ENCODE assay signal across 6 cellular contexts in genomic region chr19:57192993-57193392, GRCh38. TPM values are rescaled to one million over a fixed set of nuclear protein-coding genes. Genes with fewer than 3 reads are reported as not detected.
DNase-seq lines count a peak whose midpoint lies in the region; ATAC-seq, FAIRE-seq and TF ChIP-seq lines count a peak whose summit lies in the region.

No MANE protein-coding gene starts in this region.

- H3K9me3 Mint-ChIP-seq in osteocyte (ENCODE audit: unreplicated experiment), result peaks cover 20% of the 10 kb centered on the region

- RAD21 ChIA-PET in GM12878 (lab: Charles Lee; ENCODE audit: unreplicated experiment), result no interaction called here

- H4K91ac ChIP-seq in IMR-90 (ENCODE audit: insufficient read depth, low read depth, low read length), result no peak overlapping the region

- BruUV-seq in IMR-90 (replicated peaks; lab: Mats Ljungman, UMichigan), result no TSS peak
- BruUV-seq in GM12878 (replicated peaks; lab: Mats Ljungman, UMichigan), result no TSS peak

- in situ Hi-C loops in IMR-90 (cut with MboI; ENCODE audit: low sequenced_read_pairs), result no loop called here
- in situ Hi-C loops in GM12878 (cut with MboI), result no loop called here

- H3K9me3 ChIP-seq in IMR-90 (ENCODE audit: control insufficient read depth, insufficient read depth, low read length) (no peaks in the 10 kb centered on the region), GM12878 (replicated peaks; ENCODE audit: control insufficient read depth, insufficient read depth, low read length) (peaks cover 7% of the 10 kb centered on the region; the same call in 2 of the 3 replicates), mucosa of descending colon (peaks cover 15% of the 10 kb centered on the region)

- no peaks in the 10 kb centered on the region for H3K27me3 Mint-ChIP-seq in osteocyte (ENCODE audit: unreplicated experiment)

- H3K4me1 ChIP-seq in IMR-90 (ENCODE audit: control insufficient read depth, insufficient read depth, low read length), result no peaks in the 10 kb centered on the region; the same call in 1 of the 2 replicates
- H3K4me1 ChIP-seq in GM12878 (ENCODE audit: control insufficient read depth, insufficient read depth, low read length), result peaks cover 7% of the 10 kb centered on the region; the same call in 1 of the 2 replicates
- peaks cover 9% of the 10 kb centered on the region for H3K4me1 ChIP-seq in mucosa of descending colon (ENCODE audit: low read depth)

- H2AK9ac ChIP-seq in IMR-90 (replicated peaks; ENCODE audit: low read depth, low read length, poor library complexity), result no peak overlapping the region

- no peak overlapping the region for H2AK5ac ChIP-seq in IMR-90 (ENCODE audit: low read depth, low read length)

- H3K4me2 ChIP-seq in IMR-90 (ENCODE audit: low read depth, low read length), result peak overlapping the region; percentile 89; the same call in 1 of the 2 replicates
- H3K4me2 ChIP-seq in GM12878 (ENCODE audit: control insufficient read depth, insufficient read depth), result peak overlapping the region; percentile 99

- no peak overlapping the region for H2BK20ac ChIP-seq in IMR-90 (ENCODE audit: low read depth, low read length)

- no peak overlapping the region for H2BK15ac ChIP-seq in IMR-90 (ENCODE audit: low read depth, low read length)

- FAIRE-seq in GM12878 (lab: Jason Lieb, UNC), result no peak

- no peak overlapping the region for H2BK120ac ChIP-seq in IMR-90 (ENCODE audit: low read depth, low read length)

- H3K9me1 ChIP-seq in IMR-90 (ENCODE audit: insufficient read depth, low read length), result peaks cover 5% of the 10 kb centered on the region; the same call in 1 of the 2 replicates

- H3K4me3 ChIP-seq in IMR-90 (ENCODE audit: insufficient read depth, low read depth, low read length) (peak overlapping the region; percentile 17), GM12878 (peak overlapping the region; percentile 83), mucosa of descending colon (no peak overlapping the region)

- H4K5ac ChIP-seq in IMR-90 (ENCODE audit: low read depth, low read length), result no peak overlapping the region

- no peak overlapping the region for H3K4ac ChIP-seq in IMR-90 (ENCODE audit: low read depth, low read length)

- DNase-seq in IMR-90, result no peak
- DNase-seq in GM12878 (ENCODE audit: low read depth, low spot score), result no peak
- DNase-seq in osteocyte (ENCODE audit: extremely low spot score, unreplicated experiment), result no peak
- no peak for DNase-seq in mucosa of descending colon

- H2AFZ ChIP-seq in IMR-90 (replicated peaks; ENCODE audit: low read length, poor library complexity) (no peak overlapping the region), GM12878 (ENCODE audit: control insufficient read depth, low read depth, low read length) (no peak overlapping the region)

- intact Hi-C loops in IMR-90 (cut with micrococcal nuclease), result no loop called here
- intact Hi-C loops in GM12878 (cut with micrococcal nuclease; ENCODE audit: unreplicated experiment), result no loop called here
- intact Hi-C loops in mucosa of descending colon (cut with DNase I, micrococcal nuclease), result no loop called here

- H3K27me3 ChIP-seq in IMR-90 (ENCODE audit: control insufficient read depth, insufficient read depth, low read length), result no peaks in the 10 kb centered on the region
- H3K27me3 ChIP-seq in GM12878 (replicated peaks in 1 of 2; ENCODE audit: control insufficient read depth in 2 of 2, insufficient read depth in 2 of 2, low read length in 1 of 2), result no peaks in the 10 kb centered on the region

- CTCF ChIA-PET in IMR-90 (lab: Yijun Ruan, JAX) (no interaction called here), GM12878 (lab: Yijun Ruan, JAX) (no interaction called here)

- TF ChIP-seq CTCF in IMR-90 (conservative IDR thresholded peaks at IDR 0.05; ENCODE audit: low read depth, low read length) (no peak), GM12878 (IDR thresholded peaks at IDR 0.05 in 2 of 3, conservative IDR thresholded peaks at IDR 0.05 in 1 of 3; ENCODE audit: control insufficient read depth in 2 of 3, extremely low read depth in 1 of 3, insufficient read depth in 1 of 3, low read depth in 3 of 3, low read length in 3 of 3) (no peak), osteocyte (IDR thresholded peaks at IDR 0.05) (no peak), mucosa of descending colon (IDR thresholded peaks at IDR 0.05) (no peak)

- peak overlapping the region; percentile 91 for H3K4me3 Mint-ChIP-seq in osteocyte (ENCODE audit: unreplicated experiment)

- H3K23ac ChIP-seq in IMR-90 (ENCODE audit: low read depth, low read length), result no peak overlapping the region

- H3K79me1 ChIP-seq in IMR-90 (ENCODE audit: low read depth in 1 of 2, low read length in 2 of 2), result peaks cover 22 to 62% of the 10 kb centered on the region in 2 experiments

- no peak overlapping the region for H3K27ac Mint-ChIP-seq in osteocyte (ENCODE audit: unreplicated experiment)

- H3K14ac ChIP-seq in IMR-90 (replicated peaks; ENCODE audit: low read depth, low read length), result no peak overlapping the region

- no peak overlapping the region for H4K8ac ChIP-seq in IMR-90 (ENCODE audit: low read depth in 2 of 2, low read length in 2 of 2)

- POLR2A ChIA-PET in IMR-90 (lab: Charles Lee; ENCODE audit: unreplicated experiment) (no interaction called here), GM12878 (lab: Charles Lee) (no interaction called here)

- no peak overlapping the region for H3K56ac ChIP-seq in IMR-90 (ENCODE audit: extremely low read depth, insufficient read depth, low read length)

- ATAC-seq in IMR-90 (ENCODE audit: low read depth) (no peak), GM12878 (no peak), mucosa of descending colon (no peak), GM19455 (IDR thresholded peaks at IDR 0.05; ENCODE audit: unreplicated experiment) (no peak), GM18907 (IDR thresholded peaks at IDR 0.05; ENCODE audit: unreplicated experiment) (no peak)

- H3K9ac ChIP-seq in IMR-90 (ENCODE audit: low read depth, low read length), result no peak overlapping the region
- H3K9ac ChIP-seq in GM12878 (ENCODE audit: control insufficient read depth, insufficient read depth, low read length), result no peak overlapping the region

- no peak overlapping the region for H2BK5ac ChIP-seq in IMR-90 (ENCODE audit: low read depth, low read length, poor library complexity, severe bottlenecking)

- TF ChIP-seq RAD21 in IMR-90 (IDR thresholded peaks at IDR 0.05; ENCODE audit: low read length) (no peak), GM12878 (IDR thresholded peaks at IDR 0.05; ENCODE audit: insufficient read depth, low read depth, low read length) (no peak)

- SMC1A ChIA-PET in GM12878 (lab: Charles Lee; ENCODE audit: uncharacterized antibody, unreplicated experiment), result interaction anchor here (1.3 kb wide), 1 partner anchor 17 kb away, joined by 3 read pairs; no protein-coding TSS in a partner anchor

- TF ChIP-seq EP300 in GM12878 (IDR thresholded peaks at IDR 0.05; ENCODE audit: borderline replicate concordance in 1 of 2, control insufficient read depth in 1 of 2, low read depth in 2 of 2, low read length in 2 of 2), result no peak

- TF ChIP-seq POLR2A in IMR-90 (IDR thresholded peaks at IDR 0.05; ENCODE audit: low read depth, low read length), result no peak
- TF ChIP-seq POLR2A in GM12878 (IDR thresholded peaks at IDR 0.05; ENCODE audit: low read depth, low read length), result no peak

- H3K36me3 ChIP-seq in IMR-90 (ENCODE audit: control insufficient read depth, insufficient read depth, low read length) (peaks cover 39% of the 10 kb centered on the region), GM12878 (ENCODE audit: control insufficient read depth in 2 of 2, insufficient read depth in 2 of 2, low read length in 1 of 2) (peaks cover 0 to 24% of the 10 kb centered on the region in 2 experiments; a peak in 2 of 4 replicates), mucosa of descending colon (ENCODE audit: low read depth) (no peaks in the 10 kb centered on the region)

- H3K4me1 Mint-ChIP-seq in osteocyte (ENCODE audit: unreplicated experiment), result peaks cover 23% of the 10 kb centered on the region

- WGBS in IMR-90 (ENCODE audit: extremely low coverage in 2 of 2, insufficient read length in 1 of 2), 2 experiments, result 83% methylated on average over 1 of the region's 5 CpGs; no CpG with 5 or more reads in 1 of the 2 experiments
- 87% methylated on average over 5 of the region's 5 CpGs for WGBS in GM12878 (ENCODE audit: insufficient coverage, insufficient replicate concordance, low lambda C conversion rate, missing lambda C conversion rate)

- peaks cover 48% of the 10 kb centered on the region for H3K36me3 Mint-ChIP-seq in osteocyte (ENCODE audit: unreplicated experiment)

- dilution Hi-C loops in IMR-90 (cut with HindIII; ENCODE audit: low sequenced_read_pairs, unreplicated experiment), result no loop called here

- H4K20me1 ChIP-seq in IMR-90 (ENCODE audit: insufficient read depth, low read length) (peaks cover 29% of the 10 kb centered on the region), GM12878 (ENCODE audit: control insufficient read depth, insufficient read depth) (no peaks in the 10 kb centered on the region)

- H3K79me2 ChIP-seq in GM12878 (ENCODE audit: control insufficient read depth, insufficient read depth, low read length), result peaks cover 25% of the 10 kb centered on the region

- no peak overlapping the region for H3K27ac ChIP-seq in IMR-90 (ENCODE audit: insufficient read depth, low read length)
- no peak overlapping the region for H3K27ac ChIP-seq in GM12878 (ENCODE audit: control insufficient read depth, insufficient read depth)

- H3K18ac ChIP-seq in IMR-90 (ENCODE audit: low read depth, low read length), result no peak overlapping the region

RNA-seq across cellular contexts. Expression of gene ZNF264, which starts 1.7 kb away (rescaled TPM):
- total RNA-seq in IMR-90 (2012; rRNA removed) (23.9 and 31.9 TPM in 2 replicates), GM12878 (2014; rRNA removed) (10.6 and 14.7 TPM in 2 replicates), GM12878 (2014; rRNA removed; fragmentation: Illumina TruSeq; extraction: Trizol) (11.0 and 12.4 TPM in 2 replicates), GM12878 (2021) (22.9 and 24.3 TPM in 2 replicates), osteocyte (34.2 and 36.8 TPM in 2 replicates), mucosa of descending colon (10 to 100 TPM; 20.7 to 36.4 (median 27.2) TPM)
- polyA plus RNA-seq in IMR-90 (2012; rRNA removed) (3.4 and 3.5 TPM in 2 replicates), GM12878 (2011; rRNA removed) (10.1 and 11.0 TPM in 2 replicates), GM12878 (2014; fragmentation: Illumina TruSeq; extraction: Trizol) (4.2 and 4.9 TPM in 2 replicates), GM12878 (2014; fragmentation: Nextera tagmentation; extraction: Ambion mirVana) (1 to 10 TPM in 1 of 2 experiments, under 1 TPM in 1; 0.76 to 1.2 TPM), GM12878 (2014; rRNA removed) (10.3 and 15.2 TPM in 2 replicates), GM12878 (2016; fragmentation: Nextera tagmentation; extraction: Ambion mirVana) (1 to 10 TPM; 8.4 to 8.8 TPM)
- polyA plus RNA-seq in IMR-90 (2012; cell fraction: cytosol; rRNA removed), result 3.0 and 6.5 TPM in 2 replicates
- 4.6 and 7.5 TPM in 2 replicates for polyA plus RNA-seq in IMR-90 (2012; cell fraction: nucleus; rRNA removed; ENCODE audit: low replicate concordance)
- total RNA-seq in GM12878 (2013; cell fraction: nucleolus; rRNA removed), result 57.0 and 65.5 TPM in 2 replicates
- polyA plus RNA-seq in GM12878 (2011; ENCODE audit: low read depth), result 2.6 TPM
- polyA plus RNA-seq in GM12878 (2011; cell fraction: cytosol; rRNA removed), result 10.6 and 15.0 TPM in 2 replicates
- 11.0 and 11.4 TPM in 2 replicates for polyA plus RNA-seq in GM12878 (2011; cell fraction: nucleus; rRNA removed)
- 6.3 and 6.9 TPM in 2 replicates for polyA plus RNA-seq in GM12878 (2012)
- 38.8 and 46.8 TPM in 2 replicates for polyA minus RNA-seq in GM12878 (2011; rRNA and poly(A)+ RNA removed)
- 12.3 and 14.6 TPM in 2 replicates for polyA minus RNA-seq in GM12878 (2011; cell fraction: cytosol; rRNA and poly(A)+ RNA removed)
- polyA minus RNA-seq in GM12878 (2011; cell fraction: nucleus; rRNA and poly(A)+ RNA removed), result 15.7 and 20.8 TPM in 2 replicates

RNA-seq across cellular contexts. Expression of gene DUXA, which starts 25.7 kb away (rescaled TPM):
- total RNA-seq in IMR-90 (2012; rRNA removed) (not detected in 2 replicates), GM12878 (2014; rRNA removed) (not detected in 2 replicates), GM12878 (2014; rRNA removed; fragmentation: Illumina TruSeq; extraction: Trizol) (not detected in 2 replicates), GM12878 (2021) (not detected in 2 replicates), osteocyte (not detected in 2 replicates), mucosa of descending colon (not detected)
- polyA plus RNA-seq in IMR-90 (2012; rRNA removed) (not detected in 2 replicates), GM12878 (2011; rRNA removed) (not detected in 2 replicates), GM12878 (2014; fragmentation: Illumina TruSeq; extraction: Trizol) (not detected in 2 replicates), GM12878 (2014; fragmentation: Nextera tagmentation; extraction: Ambion mirVana) (not detected), GM12878 (2014; rRNA removed) (not detected in 2 replicates), GM12878 (2016; fragmentation: Nextera tagmentation; extraction: Ambion mirVana) (not detected)
- not detected in 2 replicates for polyA plus RNA-seq in IMR-90 (2012; cell fraction: cytosol; rRNA removed)
- polyA plus RNA-seq in IMR-90 (2012; cell fraction: nucleus; rRNA removed; ENCODE audit: low replicate concordance), result not detected in 2 replicates
- not detected in 2 replicates for total RNA-seq in GM12878 (2013; cell fraction: nucleolus; rRNA removed)
- polyA plus RNA-seq in GM12878 (2011; ENCODE audit: low read depth), result not detected
- not detected in 2 replicates for polyA plus RNA-seq in GM12878 (2011; cell fraction: cytosol; rRNA removed)
- polyA plus RNA-seq in GM12878 (2011; cell fraction: nucleus; rRNA removed), result not detected in 2 replicates
- polyA plus RNA-seq in GM12878 (2012), result not detected in 2 replicates
- polyA minus RNA-seq in GM12878 (2011; rRNA and poly(A)+ RNA removed), result not detected in 2 replicates
- polyA minus RNA-seq in GM12878 (2011; cell fraction: cytosol; rRNA and poly(A)+ RNA removed), result not detected in 2 replicates
- polyA minus RNA-seq in GM12878 (2011; cell fraction: nucleus; rRNA and poly(A)+ RNA removed), result not detected in 2 replicates

RNA-seq across cellular contexts. Expression of gene AURKC, which starts 37.8 kb away (rescaled TPM):
- total RNA-seq in IMR-90 (2012; rRNA removed) (0.83 and 0.90 TPM in 2 replicates), GM12878 (2014; rRNA removed) (0.79 and 0.87 TPM in 2 replicates), GM12878 (2014; rRNA removed; fragmentation: Illumina TruSeq; extraction: Trizol) (0.78 and 0.89 TPM in 2 replicates), GM12878 (2021) (0.97 and 1.3 TPM in 2 replicates), osteocyte (0.86 and 0.94 TPM in 2 replicates), mucosa of descending colon (1 to 10 TPM in 1 of 3 donors, under 1 TPM in 2; 0.43 to 1.3 (median 0.98) TPM)
- polyA plus RNA-seq in IMR-90 (2012; rRNA removed) (0.82 and 1.3 TPM in 2 replicates), GM12878 (2011; rRNA removed) (0.58 and 0.68 TPM in 2 replicates), GM12878 (2014; fragmentation: Illumina TruSeq; extraction: Trizol) (0.73 and 1.8 TPM in 2 replicates), GM12878 (2014; fragmentation: Nextera tagmentation; extraction: Ambion mirVana) (1 to 10 TPM in 1 of 2 experiments, under 1 TPM in 1; 0.32 to 1.2 TPM), GM12878 (2014; rRNA removed) (1.1 and 1.6 TPM in 2 replicates), GM12878 (2016; fragmentation: Nextera tagmentation; extraction: Ambion mirVana) (under 1 TPM in 1 of 2 experiments, not detected in 1; 0.24 TPM)
- 0.53 and 0.66 TPM in 2 replicates for polyA plus RNA-seq in IMR-90 (2012; cell fraction: cytosol; rRNA removed)
- 1.7 and 2.0 TPM in 2 replicates for polyA plus RNA-seq in IMR-90 (2012; cell fraction: nucleus; rRNA removed; ENCODE audit: low replicate concordance)
- total RNA-seq in GM12878 (2013; cell fraction: nucleolus; rRNA removed), result not detected in 2 replicates
- 0.63 TPM for polyA plus RNA-seq in GM12878 (2011; ENCODE audit: low read depth)
- polyA plus RNA-seq in GM12878 (2011; cell fraction: cytosol; rRNA removed), result 0.58 and 0.69 TPM in 2 replicates
- polyA plus RNA-seq in GM12878 (2011; cell fraction: nucleus; rRNA removed), result 0.67 and 0.91 TPM in 2 replicates
- polyA plus RNA-seq in GM12878 (2012), result 1.4 and 1.6 TPM in 2 replicates
- polyA minus RNA-seq in GM12878 (2011; rRNA and poly(A)+ RNA removed), result 0.98 TPM in 1 of 2 replicates, not detected in the other
- polyA minus RNA-seq in GM12878 (2011; cell fraction: cytosol; rRNA and poly(A)+ RNA removed), result not detected in 2 replicates
- 0.86 TPM in 1 of 2 replicates, not detected in the other for polyA minus RNA-seq in GM12878 (2011; cell fraction: nucleus; rRNA and poly(A)+ RNA removed)

RNA-seq across cellular contexts. Expression of gene ZNF805, which starts 47.4 kb away (rescaled TPM):
- total RNA-seq in IMR-90 (2012; rRNA removed), result 26.1 and 32.3 TPM in 2 replicates
- 2.4 and 3.0 TPM in 2 replicates for polyA plus RNA-seq in IMR-90 (2012; rRNA removed)
- polyA plus RNA-seq in IMR-90 (2012; cell fraction: cytosol; rRNA removed), result 0.84 and 1.3 TPM in 2 replicates
- polyA plus RNA-seq in IMR-90 (2012; cell fraction: nucleus; rRNA removed; ENCODE audit: low replicate concordance), result 1.1 and 2.3 TPM in 2 replicates
- total RNA-seq in GM12878 (2013; cell fraction: nucleolus; rRNA removed), result 33.7 and 33.9 TPM in 2 replicates
- total RNA-seq in GM12878 (2014; rRNA removed), result 6.5 and 7.3 TPM in 2 replicates
- total RNA-seq in GM12878 (2014; rRNA removed; fragmentation: Illumina TruSeq; extraction: Trizol), result 8.9 and 9.4 TPM in 2 replicates
- total RNA-seq in GM12878 (2021), result 7.1 and 7.2 TPM in 2 replicates
- polyA plus RNA-seq in GM12878 (2011; ENCODE audit: low read depth), result 2.7 TPM
- polyA plus RNA-seq in GM12878 (2011; rRNA removed), result 5.0 and 5.3 TPM in 2 replicates
- 3.3 and 3.7 TPM in 2 replicates for polyA plus RNA-seq in GM12878 (2011; cell fraction: cytosol; rRNA removed)
- polyA plus RNA-seq in GM12878 (2011; cell fraction: nucleus; rRNA removed), result 3.3 and 4.0 TPM in 2 replicates
- polyA plus RNA-seq in GM12878 (2012), result 2.4 and 3.0 TPM in 2 replicates
- polyA plus RNA-seq in GM12878 (2014; fragmentation: Illumina TruSeq; extraction: Trizol), result 2.4 and 3.6 TPM in 2 replicates
- under 1 TPM; 0.31 to 0.42 TPM for polyA plus RNA-seq in GM12878 (2014; fragmentation: Nextera tagmentation; extraction: Ambion mirVana)
- polyA plus RNA-seq in GM12878 (2014; rRNA removed), result 2.1 and 2.8 TPM in 2 replicates
- polyA plus RNA-seq in GM12878 (2016; fragmentation: Nextera tagmentation; extraction: Ambion mirVana), result 1 to 10 TPM; 1.5 to 1.8 TPM
- 23.8 and 29.5 TPM in 2 replicates for polyA minus RNA-seq in GM12878 (2011; rRNA and poly(A)+ RNA removed)
- 7.8 and 9.4 TPM in 2 replicates for polyA minus RNA-seq in GM12878 (2011; cell fraction: cytosol; rRNA and poly(A)+ RNA removed)
- polyA minus RNA-seq in GM12878 (2011; cell fraction: nucleus; rRNA and poly(A)+ RNA removed), result 5.9 and 9.9 TPM in 2 replicates
- total RNA-seq in osteocyte, result 23.7 and 24.5 TPM in 2 replicates
- 10 to 100 TPM in 2 of 3 donors, 1 to 10 TPM in 1; 7.3 to 18.6 (median 10.6) TPM for total RNA-seq in mucosa of descending colon

RNA-seq across cellular contexts. Expression of gene ZIM3, which starts 48.0 kb away (rescaled TPM):
- not detected in 2 replicates for total RNA-seq in IMR-90 (2012; rRNA removed)
- not detected in 2 replicates for polyA plus RNA-seq in IMR-90 (2012; rRNA removed)
- not detected in 2 replicates for polyA plus RNA-seq in IMR-90 (2012; cell fraction: cytosol; rRNA removed)
- not detected in 2 replicates for polyA plus RNA-seq in IMR-90 (2012; cell fraction: nucleus; rRNA removed; ENCODE audit: low replicate concordance)
- total RNA-seq in GM12878 (2013; cell fraction: nucleolus; rRNA removed), result not detected in 2 replicates
- not detected in 2 replicates for total RNA-seq in GM12878 (2014; rRNA removed)
- total RNA-seq in GM12878 (2014; rRNA removed; fragmentation: Illumina TruSeq; extraction: Trizol), result not detected in 2 replicates
- total RNA-seq in GM12878 (2021), result not detected in 2 replicates
- not detected for polyA plus RNA-seq in GM12878 (2011; ENCODE audit: low read depth)
- polyA plus RNA-seq in GM12878 (2011; rRNA removed), result not detected in 2 replicates
- not detected in 2 replicates for polyA plus RNA-seq in GM12878 (2011; cell fraction: cytosol; rRNA removed)
- not detected in 2 replicates for polyA plus RNA-seq in GM12878 (2011; cell fraction: nucleus; rRNA removed)
- polyA plus RNA-seq in GM12878 (2012), result not detected in 2 replicates
- not detected in 2 replicates for polyA plus RNA-seq in GM12878 (2014; fragmentation: Illumina TruSeq; extraction: Trizol)
- not detected for polyA plus RNA-seq in GM12878 (2014; fragmentation: Nextera tagmentation; extraction: Ambion mirVana)
- not detected in 2 replicates for polyA plus RNA-seq in GM12878 (2014; rRNA removed)
- polyA plus RNA-seq in GM12878 (2016; fragmentation: Nextera tagmentation; extraction: Ambion mirVana), result not detected
- polyA minus RNA-seq in GM12878 (2011; rRNA and poly(A)+ RNA removed), result not detected in 2 replicates
- not detected in 2 replicates for polyA minus RNA-seq in GM12878 (2011; cell fraction: cytosol; rRNA and poly(A)+ RNA removed)
- not detected in 2 replicates for polyA minus RNA-seq in GM12878 (2011; cell fraction: nucleus; rRNA and poly(A)+ RNA removed)
- not detected in 2 replicates for total RNA-seq in osteocyte
- total RNA-seq in mucosa of descending colon, result not detected
